8 cellular contexts compared by ENCODE assay signal in genomic region chr15:67456677-67457529, GRCh38.
DNase-seq lines count a peak whose midpoint lies in the region; ATAC-seq, FAIRE-seq and TF ChIP-seq lines count a peak whose summit lies in the region.

No MANE protein-coding gene starts in this region.

- TF ChIP-seq EP300 in HepG2 (IDR thresholded peaks at IDR 0.05; ENCODE audit: low read depth in 2 of 2, low read length in 2 of 2) (no peak), HepG2 (CRISPR knock-in tag; IDR thresholded peaks at IDR 0.05; ENCODE audit: borderline replicate concordance) (no peak)

- peak; percentile 69; the same call in 1 of the 2 replicates for TF ChIP-seq RAD21 in HepG2 (CRISPR knock-in tag; IDR thresholded peaks at IDR 0.05)

- peaks cover 0 to 3% (median 3%) of the 10 kb centered on the region in 3 donors for H3K4me1 Mint-ChIP-seq in CD8-positive, alpha-beta memory T cell
- no peaks in the 10 kb centered on the region for H3K4me1 Mint-ChIP-seq in HFFc6 (ENCODE audit: low read depth)
- H3K4me1 Mint-ChIP-seq in activated CD4-positive, alpha-beta T cell treated with anti-CD3 and anti-CD28 coated beads, Interleukin-2, amount 10 ng/mL, durations not matched to agents 24 days and 14 days, result no peaks in the 10 kb centered on the region

- peaks cover 3 to 4% (median 3%) of the 10 kb centered on the region in 3 donors for H3K36me3 Mint-ChIP-seq in CD8-positive, alpha-beta memory T cell
- H3K36me3 Mint-ChIP-seq in HFFc6 (ENCODE audit: low read depth), result no peaks in the 10 kb centered on the region; the same call in 1 of the 2 replicates
- no peaks in the 10 kb centered on the region for H3K36me3 Mint-ChIP-seq in activated CD4-positive, alpha-beta T cell treated with anti-CD3 and anti-CD28 coated beads, Interleukin-2, amount 10 ng/mL, durations not matched to agents 24 days and 14 days (ENCODE audit: low read depth)

- H3K27me3 ChIP-seq in CD8-positive, alpha-beta memory T cell (ENCODE audit: insufficient read depth, low read length, poor library complexity, severe bottlenecking), result peaks cover 4% of the 10 kb centered on the region
- H3K27me3 ChIP-seq in HepG2 (ENCODE audit: control insufficient read depth in 1 of 2, insufficient read depth in 2 of 2, low read length in 2 of 2), result no peaks in the 10 kb centered on the region

- no peaks in the 10 kb centered on the region for H3K36me3 ChIP-seq in CD8-positive, alpha-beta memory T cell (ENCODE audit: insufficient read depth, low read length)
- peaks cover 0 to 2% of the 10 kb centered on the region in 2 experiments; a peak in 2 of 5 replicates for H3K36me3 ChIP-seq in HepG2 (replicated peaks in 1 of 2; ENCODE audit: control insufficient read depth in 1 of 2, insufficient read depth in 2 of 2, low read length in 2 of 2)

- H3K27ac ChIP-seq in CD8-positive, alpha-beta memory T cell (ENCODE audit: low read depth, low read length), result no peak overlapping the region
- H3K27ac ChIP-seq in coronary artery, result no peak overlapping the region
- H3K27ac ChIP-seq in HepG2 (ENCODE audit: extremely low read length, insufficient read depth, low read length), result no peak overlapping the region

- TF ChIP-seq CTCF in HFFc6 (IDR thresholded peaks at IDR 0.05), result peak; percentile 94
- peak; percentile 64 for TF ChIP-seq CTCF in coronary artery (IDR thresholded peaks at IDR 0.05)
- TF ChIP-seq CTCF in HepG2 (CRISPR knock-in tag; IDR thresholded peaks at IDR 0.05), result peak; percentile 88

- peak overlapping the region in 1 of 8 donors; percentile 1 for H3K27ac Mint-ChIP-seq in CD8-positive, alpha-beta memory T cell
- H3K27ac Mint-ChIP-seq in HFFc6, result no peak overlapping the region
- no peak overlapping the region for H3K27ac Mint-ChIP-seq in activated CD4-positive, alpha-beta T cell treated with anti-CD3 and anti-CD28 coated beads, Interleukin-2, amount 10 ng/mL, durations not matched to agents 24 days and 14 days

- WGBS in HepG2 (ENCODE audit: low lambda C conversion rate), result 19% methylated on average over 5 of the region's 8 CpGs

- H3K9me3 Mint-ChIP-seq in CD8-positive, alpha-beta memory T cell, result no peaks in the 10 kb centered on the region
- H3K9me3 Mint-ChIP-seq in HFFc6, result peaks cover 14% of the 10 kb centered on the region
- H3K9me3 Mint-ChIP-seq in activated CD4-positive, alpha-beta T cell treated with anti-CD3 and anti-CD28 coated beads, Interleukin-2, amount 10 ng/mL, durations not matched to agents 24 days and 14 days, result no peaks in the 10 kb centered on the region

- ATAC-seq in HepG2 (peak; percentile 96), GM21528 (IDR thresholded peaks at IDR 0.05; ENCODE audit: low FRiP score, unreplicated experiment) (no peak)

- H3K4me3 Mint-ChIP-seq in CD8-positive, alpha-beta memory T cell, result no peak overlapping the region
- H3K4me3 Mint-ChIP-seq in HFFc6, result no peak overlapping the region
- H3K4me3 Mint-ChIP-seq in activated CD4-positive, alpha-beta T cell treated with anti-CD3 and anti-CD28 coated beads, Interleukin-2, amount 10 ng/mL, durations not matched to agents 24 days and 14 days, result no peak overlapping the region

- intact Hi-C loops in activated CD4-positive, alpha-beta T cell treated with anti-CD3 and anti-CD28 coated beads, Interleukin-2, amount 10 ng/mL, durations not matched to agents 24 days and 14 days (cut with micrococcal nuclease), result loop anchor here (1.0 kb wide), 1 partner anchor 379 kb away; no protein-coding TSS in a partner anchor
- intact Hi-C loops in HepG2 (cut with micrococcal nuclease; ENCODE audit: unreplicated experiment), result loop anchor here (1.0 kb wide), 1 partner anchor 379 kb away; no protein-coding TSS in a partner anchor

- POLR2A ChIA-PET in CD8-positive, alpha-beta memory T cell (lab: Charles Lee), result interaction anchor here (0.8 kb wide), 1 partner anchor 379 kb away, joined by 3 read pairs; no protein-coding TSS in a partner anchor
- POLR2A ChIA-PET in HepG2 (lab: Yijun Ruan, JAX), result no interaction called here

- TF ChIP-seq POLR2A in HepG2 (IDR thresholded peaks at IDR 0.05; ENCODE audit: insufficient read depth in 1 of 2, low read depth in 2 of 2, low read length in 2 of 2), result no peak

- no peaks in the 10 kb centered on the region for H3K9me3 ChIP-seq in CD8-positive, alpha-beta memory T cell (ENCODE audit: low read length)
- H3K9me3 ChIP-seq in HepG2 (ENCODE audit: low read length), result no peaks in the 10 kb centered on the region

- CTCF ChIA-PET in CD8-positive, alpha-beta memory T cell (lab: Charles Lee), result interaction anchor here (0.9 to 4.4 kb wide), 11 partner anchors 9 to 384 kb away, joined by 3 to 55 read pairs (median 5); no protein-coding TSS in a partner anchor
- CTCF ChIA-PET in HepG2 (lab: Yijun Ruan, JAX; ENCODE audit: low intra/inter-chr PET ratio, low total read pairs), result interaction anchor here (0.7 to 4.2 kb wide), 2 partner anchors 375 to 378 kb away, joined by 3 to 50 read pairs; no protein-coding TSS in a partner anchor

- BruUV-seq in HepG2 (replicated peaks; lab: Mats Ljungman, UMichigan), result no TSS peak

- H4K20me1 ChIP-seq in HepG2 (ENCODE audit: insufficient read depth, low read length), result no peaks in the 10 kb centered on the region

- H2AFZ ChIP-seq in HepG2 (ENCODE audit: low read length), result no peak overlapping the region

- FAIRE-seq in HepG2 (lab: Jason Lieb, UNC), result peak; percentile 81

- H3K4me1 ChIP-seq in CD8-positive, alpha-beta memory T cell (ENCODE audit: insufficient read depth, low read length), result no peaks in the 10 kb centered on the region
- peaks cover 7% of the 10 kb centered on the region for H3K4me1 ChIP-seq in HepG2 (ENCODE audit: insufficient read depth, low read length)

- H3K4me3 ChIP-seq in CD8-positive, alpha-beta memory T cell (ENCODE audit: low read length), result no peak overlapping the region
- H3K4me3 ChIP-seq in coronary artery (no peak overlapping the region), HepG2 (replicated peaks in 1 of 3; ENCODE audit: insufficient read depth in 1 of 3, low read depth in 2 of 3, low read length in 3 of 3) (no peak overlapping the region)

- no peaks in the 10 kb centered on the region for H3K79me2 ChIP-seq in HepG2 (ENCODE audit: insufficient read depth, low read length)

- peak; percentile 59 to 86 (median 70) for DNase-seq in CD8-positive, alpha-beta memory T cell
- peak; percentile 55 for DNase-seq in HFFc6
- peak; percentile 60 to 92 for DNase-seq in NCI-H526 (lab: John Stamatoyannopoulos, UW)
- peak; percentile 95 for DNase-seq in activated CD4-positive, alpha-beta T cell treated with anti-CD3 and anti-CD28 coated beads, Interleukin-2, amount 10 ng/mL, durations not matched to agents 24 days and 14 days
- no peak for DNase-seq in coronary artery (ENCODE audit: low spot score)
- DNase-seq in HepG2 (ENCODE audit: low spot score), result peak; percentile 49
- DNase-seq in stimulated activated CD4-positive, alpha-beta T cell treated with anti-CD3 and anti-CD28 coated beads, TNF-alpha, amount 100 ng/mL, for 24 hours (ENCODE audit: low read depth in 3 of 3), result peak; percentile 65 to 82 (median 76)

- H3K27me3 Mint-ChIP-seq in CD8-positive, alpha-beta memory T cell, result peaks cover 0 to 4% of the 10 kb centered on the region in 2 donors
- H3K27me3 Mint-ChIP-seq in HFFc6 (ENCODE audit: insufficient read depth), result no peaks in the 10 kb centered on the region; the same call in none of the 2 replicates
- H3K27me3 Mint-ChIP-seq in activated CD4-positive, alpha-beta T cell treated with anti-CD3 and anti-CD28 coated beads, Interleukin-2, amount 10 ng/mL, durations not matched to agents 24 days and 14 days, result peaks cover 27% of the 10 kb centered on the region

- H3K4me2 ChIP-seq in HepG2 (ENCODE audit: low read depth, low read length), result no peak overlapping the region

- in situ Hi-C loops in HepG2 (cut with HindIII; ENCODE audit: extremely low pct_ligation_motif_present, low pct_unique_long_range_greater_than_20kb), result loop anchor here (5.0 kb wide), 1 partner anchor 380 kb away; no protein-coding TSS in a partner anchor

- H3K9ac ChIP-seq in HepG2 (ENCODE audit: insufficient read depth, low read depth, low read length), result no peak overlapping the region

TF ChIP-seq in HepG2, 621 proteins besides CTCF, POLR2A, EP300 and RAD21 (continues in another document):
- TF ChIP-seq FOXA1 (IDR thresholded peaks at IDR 0.05), result no peak
- peak; percentile 55 for TF ChIP-seq FOXA1 (CRISPR knock-in tag; IDR thresholded peaks at IDR 0.05)
- TF ChIP-seq FOXA3 (CRISPR knock-in tag; IDR thresholded peaks at IDR 0.05), result peak; percentile 46; the same call in 1 of the 2 replicates
- peak; percentile 43; the same call in 1 of the 3 replicates for TF ChIP-seq MXI1 (IDR thresholded peaks at IDR 0.05; ENCODE audit: borderline replicate concordance, low read depth, low read length)
- TF ChIP-seq ZNF724P (CRISPR knock-in tag; IDR thresholded peaks at IDR 0.05; ENCODE audit: borderline replicate concordance), result no peak
- no peak for TF ChIP-seq ZNF251 (CRISPR knock-in tag; IDR thresholded peaks at IDR 0.05)
- peak; percentile 66 for TF ChIP-seq ONECUT2 (CRISPR knock-in tag; IDR thresholded peaks at IDR 0.05)
- 0 out of 2 replicates have a peak, but pooled peaks have one; percentile 10 for TF ChIP-seq ARID5B (CRISPR knock-in tag; IDR thresholded peaks at IDR 0.05)
- 0 out of 2 replicates have a peak, but pooled peaks have one; percentile 8 for TF ChIP-seq CEBPG (CRISPR knock-in tag; IDR thresholded peaks at IDR 0.05)
